ENCODE assay signal across 1 cellular context in the genomic region with DNA sequence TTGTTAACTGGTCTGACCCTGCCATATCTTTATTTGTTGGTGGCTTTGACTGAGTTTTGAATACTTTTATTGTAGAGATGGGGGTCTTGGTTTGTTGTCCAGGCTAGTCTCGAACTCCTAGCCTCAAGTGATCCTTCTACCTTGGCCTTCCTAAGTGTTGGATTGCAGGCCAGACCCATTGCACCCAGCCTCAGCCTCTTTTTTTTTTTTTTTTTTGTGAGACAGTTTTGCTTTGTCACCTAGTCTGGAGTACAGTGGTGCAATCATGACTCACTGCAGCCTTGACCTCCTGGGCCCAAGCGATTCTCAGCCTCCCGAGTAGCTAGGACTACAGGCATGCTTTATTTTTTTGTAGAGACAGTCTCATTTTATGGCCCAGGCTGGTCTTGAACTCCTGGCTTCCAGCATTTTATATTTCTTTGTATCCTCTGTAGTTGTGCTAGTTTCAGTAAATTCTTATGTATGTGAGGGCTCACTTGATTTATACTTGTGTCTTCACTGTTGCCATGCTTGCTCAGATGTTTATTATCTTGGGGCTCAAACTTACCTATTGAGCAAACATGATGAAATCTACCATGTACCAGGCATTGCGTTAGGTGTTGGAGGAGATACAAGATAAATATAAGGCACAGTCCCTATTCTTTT.
A peak's percentile ranks its signal among the peaks of the same experiment; 100 is the strongest.
TF ChIP-seq lines count a peak whose summit lies in the region.

No MANE protein-coding gene starts in this region.

TF ChIP-seq in K562, 482 proteins besides CTCF, POLR2A, EP300 and RAD21 (continued from another document and continues in another):
- TF ChIP-seq, protein P1, sequence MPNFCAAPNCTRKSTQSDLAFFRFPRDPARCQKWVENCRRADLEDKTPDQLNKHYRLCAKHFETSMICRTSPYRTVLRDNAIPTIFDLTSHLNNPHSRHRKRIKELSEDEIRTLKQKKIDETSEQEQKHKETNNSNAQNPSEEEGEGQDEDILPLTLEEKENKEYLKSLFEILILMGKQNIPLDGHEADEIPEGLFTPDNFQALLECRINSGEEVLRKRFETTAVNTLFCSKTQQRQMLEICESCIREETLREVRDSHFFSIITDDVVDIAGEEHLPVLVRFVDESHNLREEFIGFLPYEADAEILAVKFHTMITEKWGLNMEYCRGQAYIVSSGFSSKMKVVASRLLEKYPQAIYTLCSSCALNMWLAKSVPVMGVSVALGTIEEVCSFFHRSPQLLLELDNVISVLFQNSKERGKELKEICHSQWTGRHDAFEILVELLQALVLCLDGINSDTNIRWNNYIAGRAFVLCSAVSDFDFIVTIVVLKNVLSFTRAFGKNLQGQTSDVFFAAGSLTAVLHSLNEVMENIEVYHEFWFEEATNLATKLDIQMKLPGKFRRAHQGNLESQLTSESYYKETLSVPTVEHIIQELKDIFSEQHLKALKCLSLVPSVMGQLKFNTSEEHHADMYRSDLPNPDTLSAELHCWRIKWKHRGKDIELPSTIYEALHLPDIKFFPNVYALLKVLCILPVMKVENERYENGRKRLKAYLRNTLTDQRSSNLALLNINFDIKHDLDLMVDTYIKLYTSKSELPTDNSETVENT (CRISPR knock-in tag; IDR thresholded peaks at IDR 0.05), result no peak
- TF ChIP-seq GATAD2A (IDR thresholded peaks at IDR 0.05) (no peak), SIN3A (IDR thresholded peaks at IDR 0.05; ENCODE audit: borderline replicate concordance in 2 of 2, control insufficient read depth in 1 of 2, low read depth in 2 of 2, low read length in 2 of 2) (no peak), NFE2 (IDR thresholded peaks at IDR 0.05; ENCODE audit: low read depth) (peak; percentile 98), ZNF699 (CRISPR knock-in tag; IDR thresholded peaks at IDR 0.05; ENCODE audit: insufficient replicate concordance) (no peak), ESRRB (CRISPR knock-in tag; IDR thresholded peaks at IDR 0.05; ENCODE audit: borderline replicate concordance) (no peak), ZNF76 (CRISPR knock-in tag; IDR thresholded peaks at IDR 0.05; ENCODE audit: borderline replicate concordance) (no peak), ZNF584 (CRISPR knock-in tag; IDR thresholded peaks at IDR 0.05; ENCODE audit: low read depth) (no peak), XRCC5 (IDR thresholded peaks at IDR 0.05; ENCODE audit: low read depth, low read length) (0 out of 2 replicates have a peak, but pooled peaks have one; percentile 12), BRD9 (IDR thresholded peaks at IDR 0.05; ENCODE audit: low read depth, partially characterized antibody) (peak; percentile 28), RBM15 (IDR thresholded peaks at IDR 0.05; ENCODE audit: insufficient read depth, low read length) (no peak), ZC3H4 (CRISPR knock-in tag; IDR thresholded peaks at IDR 0.05; ENCODE audit: borderline replicate concordance) (no peak), SIX5 (IDR thresholded peaks at IDR 0.05; ENCODE audit: borderline replicate concordance in 1 of 2, insufficient read depth in 1 of 2, low read depth in 1 of 2, low read length in 2 of 2) (no peak), XRCC3 (IDR thresholded peaks at IDR 0.05) (no peak), STAG1 (CRISPR knock-in tag; IDR thresholded peaks at IDR 0.05; ENCODE audit: borderline replicate concordance) (no peak), BRCA1 (IDR thresholded peaks at IDR 0.05) (no peak), BRCA1 (CRISPR knock-in tag; IDR thresholded peaks at IDR 0.05) (no peak), ATF7 (IDR thresholded peaks at IDR 0.05) (peak; percentile 90), SP2 (IDR thresholded peaks at IDR 0.05; ENCODE audit: extremely low read depth, low read depth, low read length, poor library complexity, severe bottlenecking) (no peak), SUPT5H (IDR thresholded peaks at IDR 0.05) (no peak), FOXA1 (IDR thresholded peaks at IDR 0.05; ENCODE audit: borderline replicate concordance) (no peak), ASH1L (IDR thresholded peaks at IDR 0.05; ENCODE audit: borderline replicate concordance, low read depth, partially characterized antibody) (no peak), SMAD3 (CRISPR knock-in tag; conservative IDR thresholded peaks at IDR 0.05) (no peak), RB1 (IDR thresholded peaks at IDR 0.05; ENCODE audit: low read depth) (no peak), ZZZ3 (IDR thresholded peaks at IDR 0.05) (no peak), CBFA2T2 (conservative IDR thresholded peaks at IDR 0.05) (peak; percentile 38), LCOR (CRISPR knock-in tag; IDR thresholded peaks at IDR 0.05) (no peak; the same call in 1 of the 2 replicates), DDX20 (tag; IDR thresholded peaks at IDR 0.05; ENCODE audit: low read depth) (no peak), ZNF197 (CRISPR knock-in tag; IDR thresholded peaks at IDR 0.05; ENCODE audit: low read depth) (no peak), HMG20B (CRISPR knock-in tag; IDR thresholded peaks at IDR 0.05) (no peak), ZNF3 (CRISPR knock-in tag; IDR thresholded peaks at IDR 0.05) (no peak), ZNF175 (CRISPR knock-in tag; IDR thresholded peaks at IDR 0.05; ENCODE audit: low read depth) (0 out of 2 replicates have a peak, but pooled peaks have one; percentile 64), TGIF2 (CRISPR knock-in tag; IDR thresholded peaks at IDR 0.05) (no peak), PHF20 (IDR thresholded peaks at IDR 0.05; ENCODE audit: partially characterized antibody) (no peak), ZNF561 (CRISPR knock-in tag; conservative IDR thresholded peaks at IDR 0.05) (no peak), RFX1 (IDR thresholded peaks at IDR 0.05) (peak; percentile 51), E2F3 (CRISPR knock-in tag; IDR thresholded peaks at IDR 0.05) (no peak), BACH1 (tag; IDR thresholded peaks at IDR 0.05) (peak; percentile 96), CCNT2 (IDR thresholded peaks at IDR 0.05; ENCODE audit: borderline replicate concordance, extremely low read depth, insufficient read length, low read depth, low read length) (no peak), KDM1A (IDR thresholded peaks at IDR 0.05) (peak; percentile 43 to 83; a peak in 3 of 4 replicates), ZNF224 (CRISPR knock-in tag; IDR thresholded peaks at IDR 0.05) (no peak), POLR3G (IDR thresholded peaks at IDR 0.05; ENCODE audit: extremely low read depth, insufficient read length, insufficient replicate concordance) (no peak), ZBTB1 (CRISPR knock-in tag; IDR thresholded peaks at IDR 0.05; ENCODE audit: borderline replicate concordance, low read depth) (no peak), HMG20A (CRISPR knock-in tag; conservative IDR thresholded peaks at IDR 0.05) (no peak)
- TF ChIP-seq, protein P2, sequence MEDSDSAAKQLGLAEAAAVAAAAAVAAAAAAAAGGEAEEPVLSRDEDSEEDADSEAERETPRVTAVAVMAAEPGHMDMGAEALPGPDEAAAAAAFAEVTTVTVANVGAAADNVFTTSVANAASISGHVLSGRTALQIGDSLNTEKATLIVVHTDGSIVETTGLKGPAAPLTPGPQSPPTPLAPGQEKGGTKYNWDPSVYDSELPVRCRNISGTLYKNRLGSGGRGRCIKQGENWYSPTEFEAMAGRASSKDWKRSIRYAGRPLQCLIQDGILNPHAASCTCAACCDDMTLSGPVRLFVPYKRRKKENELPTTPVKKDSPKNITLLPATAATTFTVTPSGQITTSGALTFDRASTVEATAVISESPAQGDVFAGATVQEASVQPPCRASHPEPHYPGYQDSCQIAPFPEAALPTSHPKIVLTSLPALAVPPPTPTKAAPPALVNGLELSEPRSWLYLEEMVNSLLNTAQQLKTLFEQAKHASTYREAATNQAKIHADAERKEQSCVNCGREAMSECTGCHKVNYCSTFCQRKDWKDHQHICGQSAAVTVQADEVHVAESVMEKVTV (CRISPR knock-in tag; IDR thresholded peaks at IDR 0.05), result no peak
- TF ChIP-seq, protein P3, sequence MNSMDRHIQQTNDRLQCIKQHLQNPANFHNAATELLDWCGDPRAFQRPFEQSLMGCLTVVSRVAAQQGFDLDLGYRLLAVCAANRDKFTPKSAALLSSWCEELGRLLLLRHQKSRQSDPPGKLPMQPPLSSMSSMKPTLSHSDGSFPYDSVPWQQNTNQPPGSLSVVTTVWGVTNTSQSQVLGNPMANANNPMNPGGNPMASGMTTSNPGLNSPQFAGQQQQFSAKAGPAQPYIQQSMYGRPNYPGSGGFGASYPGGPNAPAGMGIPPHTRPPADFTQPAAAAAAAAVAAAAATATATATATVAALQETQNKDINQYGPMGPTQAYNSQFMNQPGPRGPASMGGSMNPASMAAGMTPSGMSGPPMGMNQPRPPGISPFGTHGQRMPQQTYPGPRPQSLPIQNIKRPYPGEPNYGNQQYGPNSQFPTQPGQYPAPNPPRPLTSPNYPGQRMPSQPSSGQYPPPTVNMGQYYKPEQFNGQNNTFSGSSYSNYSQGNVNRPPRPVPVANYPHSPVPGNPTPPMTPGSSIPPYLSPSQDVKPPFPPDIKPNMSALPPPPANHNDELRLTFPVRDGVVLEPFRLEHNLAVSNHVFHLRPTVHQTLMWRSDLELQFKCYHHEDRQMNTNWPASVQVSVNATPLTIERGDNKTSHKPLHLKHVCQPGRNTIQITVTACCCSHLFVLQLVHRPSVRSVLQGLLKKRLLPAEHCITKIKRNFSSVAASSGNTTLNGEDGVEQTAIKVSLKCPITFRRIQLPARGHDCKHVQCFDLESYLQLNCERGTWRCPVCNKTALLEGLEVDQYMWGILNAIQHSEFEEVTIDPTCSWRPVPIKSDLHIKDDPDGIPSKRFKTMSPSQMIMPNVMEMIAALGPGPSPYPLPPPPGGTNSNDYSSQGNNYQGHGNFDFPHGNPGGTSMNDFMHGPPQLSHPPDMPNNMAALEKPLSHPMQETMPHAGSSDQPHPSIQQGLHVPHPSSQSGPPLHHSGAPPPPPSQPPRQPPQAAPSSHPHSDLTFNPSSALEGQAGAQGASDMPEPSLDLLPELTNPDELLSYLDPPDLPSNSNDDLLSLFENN (IDR thresholded peaks at IDR 0.05; ENCODE audit: low read depth in 2 of 2, low read length in 2 of 2), result no peak; a peak in 1 of 4 replicates
- TF ChIP-seq, protein P4, sequence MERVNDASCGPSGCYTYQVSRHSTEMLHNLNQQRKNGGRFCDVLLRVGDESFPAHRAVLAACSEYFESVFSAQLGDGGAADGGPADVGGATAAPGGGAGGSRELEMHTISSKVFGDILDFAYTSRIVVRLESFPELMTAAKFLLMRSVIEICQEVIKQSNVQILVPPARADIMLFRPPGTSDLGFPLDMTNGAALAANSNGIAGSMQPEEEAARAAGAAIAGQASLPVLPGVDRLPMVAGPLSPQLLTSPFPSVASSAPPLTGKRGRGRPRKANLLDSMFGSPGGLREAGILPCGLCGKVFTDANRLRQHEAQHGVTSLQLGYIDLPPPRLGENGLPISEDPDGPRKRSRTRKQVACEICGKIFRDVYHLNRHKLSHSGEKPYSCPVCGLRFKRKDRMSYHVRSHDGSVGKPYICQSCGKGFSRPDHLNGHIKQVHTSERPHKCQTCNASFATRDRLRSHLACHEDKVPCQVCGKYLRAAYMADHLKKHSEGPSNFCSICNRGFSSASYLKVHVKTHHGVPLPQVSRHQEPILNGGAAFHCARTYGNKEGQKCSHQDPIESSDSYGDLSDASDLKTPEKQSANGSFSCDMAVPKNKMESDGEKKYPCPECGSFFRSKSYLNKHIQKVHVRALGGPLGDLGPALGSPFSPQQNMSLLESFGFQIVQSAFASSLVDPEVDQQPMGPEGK (CRISPR knock-in tag; IDR thresholded peaks at IDR 0.05; ENCODE audit: borderline replicate concordance), result no peak
- TF ChIP-seq, protein P5, sequence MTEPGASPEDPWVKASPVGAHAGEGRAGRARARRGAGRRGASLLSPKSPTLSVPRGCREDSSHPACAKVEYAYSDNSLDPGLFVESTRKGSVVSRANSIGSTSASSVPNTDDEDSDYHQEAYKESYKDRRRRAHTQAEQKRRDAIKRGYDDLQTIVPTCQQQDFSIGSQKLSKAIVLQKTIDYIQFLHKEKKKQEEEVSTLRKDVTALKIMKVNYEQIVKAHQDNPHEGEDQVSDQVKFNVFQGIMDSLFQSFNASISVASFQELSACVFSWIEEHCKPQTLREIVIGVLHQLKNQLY (CRISPR knock-in tag; conservative IDR thresholded peaks at IDR 0.05), result no peak
- TF ChIP-seq, protein P6, sequence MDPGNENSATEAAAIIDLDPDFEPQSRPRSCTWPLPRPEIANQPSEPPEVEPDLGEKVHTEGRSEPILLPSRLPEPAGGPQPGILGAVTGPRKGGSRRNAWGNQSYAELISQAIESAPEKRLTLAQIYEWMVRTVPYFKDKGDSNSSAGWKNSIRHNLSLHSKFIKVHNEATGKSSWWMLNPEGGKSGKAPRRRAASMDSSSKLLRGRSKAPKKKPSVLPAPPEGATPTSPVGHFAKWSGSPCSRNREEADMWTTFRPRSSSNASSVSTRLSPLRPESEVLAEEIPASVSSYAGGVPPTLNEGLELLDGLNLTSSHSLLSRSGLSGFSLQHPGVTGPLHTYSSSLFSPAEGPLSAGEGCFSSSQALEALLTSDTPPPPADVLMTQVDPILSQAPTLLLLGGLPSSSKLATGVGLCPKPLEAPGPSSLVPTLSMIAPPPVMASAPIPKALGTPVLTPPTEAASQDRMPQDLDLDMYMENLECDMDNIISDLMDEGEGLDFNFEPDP (CRISPR knock-in tag; IDR thresholded peaks at IDR 0.05), result no peak
- TF ChIP-seq, protein P7, sequence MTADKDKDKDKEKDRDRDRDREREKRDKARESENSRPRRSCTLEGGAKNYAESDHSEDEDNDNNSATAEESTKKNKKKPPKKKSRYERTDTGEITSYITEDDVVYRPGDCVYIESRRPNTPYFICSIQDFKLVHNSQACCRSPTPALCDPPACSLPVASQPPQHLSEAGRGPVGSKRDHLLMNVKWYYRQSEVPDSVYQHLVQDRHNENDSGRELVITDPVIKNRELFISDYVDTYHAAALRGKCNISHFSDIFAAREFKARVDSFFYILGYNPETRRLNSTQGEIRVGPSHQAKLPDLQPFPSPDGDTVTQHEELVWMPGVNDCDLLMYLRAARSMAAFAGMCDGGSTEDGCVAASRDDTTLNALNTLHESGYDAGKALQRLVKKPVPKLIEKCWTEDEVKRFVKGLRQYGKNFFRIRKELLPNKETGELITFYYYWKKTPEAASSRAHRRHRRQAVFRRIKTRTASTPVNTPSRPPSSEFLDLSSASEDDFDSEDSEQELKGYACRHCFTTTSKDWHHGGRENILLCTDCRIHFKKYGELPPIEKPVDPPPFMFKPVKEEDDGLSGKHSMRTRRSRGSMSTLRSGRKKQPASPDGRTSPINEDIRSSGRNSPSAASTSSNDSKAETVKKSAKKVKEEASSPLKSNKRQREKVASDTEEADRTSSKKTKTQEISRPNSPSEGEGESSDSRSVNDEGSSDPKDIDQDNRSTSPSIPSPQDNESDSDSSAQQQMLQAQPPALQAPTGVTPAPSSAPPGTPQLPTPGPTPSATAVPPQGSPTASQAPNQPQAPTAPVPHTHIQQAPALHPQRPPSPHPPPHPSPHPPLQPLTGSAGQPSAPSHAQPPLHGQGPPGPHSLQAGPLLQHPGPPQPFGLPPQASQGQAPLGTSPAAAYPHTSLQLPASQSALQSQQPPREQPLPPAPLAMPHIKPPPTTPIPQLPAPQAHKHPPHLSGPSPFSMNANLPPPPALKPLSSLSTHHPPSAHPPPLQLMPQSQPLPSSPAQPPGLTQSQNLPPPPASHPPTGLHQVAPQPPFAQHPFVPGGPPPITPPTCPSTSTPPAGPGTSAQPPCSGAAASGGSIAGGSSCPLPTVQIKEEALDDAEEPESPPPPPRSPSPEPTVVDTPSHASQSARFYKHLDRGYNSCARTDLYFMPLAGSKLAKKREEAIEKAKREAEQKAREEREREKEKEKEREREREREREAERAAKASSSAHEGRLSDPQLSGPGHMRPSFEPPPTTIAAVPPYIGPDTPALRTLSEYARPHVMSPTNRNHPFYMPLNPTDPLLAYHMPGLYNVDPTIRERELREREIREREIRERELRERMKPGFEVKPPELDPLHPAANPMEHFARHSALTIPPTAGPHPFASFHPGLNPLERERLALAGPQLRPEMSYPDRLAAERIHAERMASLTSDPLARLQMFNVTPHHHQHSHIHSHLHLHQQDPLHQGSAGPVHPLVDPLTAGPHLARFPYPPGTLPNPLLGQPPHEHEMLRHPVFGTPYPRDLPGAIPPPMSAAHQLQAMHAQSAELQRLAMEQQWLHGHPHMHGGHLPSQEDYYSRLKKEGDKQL (CRISPR knock-in tag; IDR thresholded peaks at IDR 0.05; ENCODE audit: borderline replicate concordance), result no peak
